In genomic region chr14:55103005-55103640, GRCh38 we compare ENCODE assay signal across 1 cellular context.
TF ChIP-seq lines count a peak whose summit lies in the region.

No MANE protein-coding gene starts in this region.

TF ChIP-seq in HepG2, 621 proteins besides CTCF, POLR2A, EP300 and RAD21 (continued from another document and continues in another):
- TF ChIP-seq CREB1 (IDR thresholded peaks at IDR 0.05) = peak; percentile 19; the same call in 1 of the 2 replicates
- TF ChIP-seq CREB1 (CRISPR knock-in tag; IDR thresholded peaks at IDR 0.05) = peak; percentile 81
- no peak for TF ChIP-seq SMARCC2 (IDR thresholded peaks at IDR 0.05)
- no peak; the same call in 1 of the 2 replicates for TF ChIP-seq YEATS2 (CRISPR knock-in tag; IDR thresholded peaks at IDR 0.05; ENCODE audit: borderline replicate concordance)
- no peak for TF ChIP-seq ZNF225 (CRISPR knock-in tag; IDR thresholded peaks at IDR 0.05)
- TF ChIP-seq ZMYM3 (CRISPR knock-in tag; IDR thresholded peaks at IDR 0.05) = peak; percentile 70
- TF ChIP-seq ZNF546 (CRISPR knock-in tag; conservative IDR thresholded peaks at IDR 0.05) = no peak
- peak; percentile 70; the same call in 1 of the 2 replicates for TF ChIP-seq ZBTB43 (CRISPR knock-in tag; conservative IDR thresholded peaks at IDR 0.05)
- no peak for TF ChIP-seq HCFC1 (IDR thresholded peaks at IDR 0.05; ENCODE audit: low read depth, low read length)
- no peak for TF ChIP-seq TOPORS (CRISPR knock-in tag; IDR thresholded peaks at IDR 0.05)
- peak; percentile 22; the same call in 1 of the 2 replicates for TF ChIP-seq ZNF629 (CRISPR knock-in tag; conservative IDR thresholded peaks at IDR 0.05)
- 0 out of 2 replicates have a peak, but pooled peaks have one; percentile 19 for TF ChIP-seq ZFP1 (CRISPR knock-in tag; IDR thresholded peaks at IDR 0.05)
- no peak for TF ChIP-seq ONECUT2 (CRISPR knock-in tag; IDR thresholded peaks at IDR 0.05)
- no peak for TF ChIP-seq SRSF9 (IDR thresholded peaks at IDR 0.05; ENCODE audit: borderline replicate concordance, insufficient read depth, low read depth, low read length, poor library complexity, severe bottlenecking)
- no peak for TF ChIP-seq GLMP (CRISPR knock-in tag; IDR thresholded peaks at IDR 0.05; ENCODE audit: borderline replicate concordance)
- no peak; the same call in 1 of the 2 replicates for TF ChIP-seq CBFB (CRISPR knock-in tag; IDR thresholded peaks at IDR 0.05)
- TF ChIP-seq EZH2 (conservative IDR thresholded peaks at IDR 0.05; ENCODE audit: low read depth, low read length) = no peak
- no peak for TF ChIP-seq NONO (IDR thresholded peaks at IDR 0.05)
- TF ChIP-seq NONO (CRISPR knock-in tag; conservative IDR thresholded peaks at IDR 0.05) = 0 out of 2 replicates have a peak, but pooled peaks have one; percentile 58
- no peak for TF ChIP-seq MXD4 (CRISPR knock-in tag; IDR thresholded peaks at IDR 0.05)
- TF ChIP-seq U2AF2 (IDR thresholded peaks at IDR 0.05; ENCODE audit: low read depth, low read length) = no peak
- peak; percentile 81; the same call in 1 of the 2 replicates for TF ChIP-seq HIVEP1 (CRISPR knock-in tag; IDR thresholded peaks at IDR 0.05)
- no peak for TF ChIP-seq ZBTB25 (CRISPR knock-in tag; IDR thresholded peaks at IDR 0.05)
- peak; percentile 48; the same call in 1 of the 2 replicates for TF ChIP-seq SP4 (CRISPR knock-in tag; IDR thresholded peaks at IDR 0.05)
- TF ChIP-seq REL (CRISPR knock-in tag; conservative IDR thresholded peaks at IDR 0.05) = no peak
- no peak for TF ChIP-seq NCOA5 (CRISPR knock-in tag; IDR thresholded peaks at IDR 0.05)
- TF ChIP-seq SNAPC2 (CRISPR knock-in tag; IDR thresholded peaks at IDR 0.05) = no peak
- TF ChIP-seq TIGD3 (CRISPR knock-in tag; IDR thresholded peaks at IDR 0.05; ENCODE audit: borderline replicate concordance) = no peak
- no peak for TF ChIP-seq ZNF782 (CRISPR knock-in tag; IDR thresholded peaks at IDR 0.05; ENCODE audit: borderline replicate concordance)
- TF ChIP-seq MAFF (IDR thresholded peaks at IDR 0.05; ENCODE audit: low read depth, low read length) = peak; percentile 18; the same call in 1 of the 2 replicates
- TF ChIP-seq MYNN (CRISPR knock-in tag; IDR thresholded peaks at IDR 0.05; ENCODE audit: low read depth) = no peak
- no peak for TF ChIP-seq PTBP1 (IDR thresholded peaks at IDR 0.05; ENCODE audit: low read depth, low read length, poor library complexity, severe bottlenecking)
- TF ChIP-seq ZBTB46 (CRISPR knock-in tag; IDR thresholded peaks at IDR 0.05; ENCODE audit: borderline replicate concordance) = no peak
- no peak for TF ChIP-seq ZFP36 (IDR thresholded peaks at IDR 0.05; ENCODE audit: borderline replicate concordance, low read depth, low read length, partially characterized antibody)
- 0 out of 2 replicates have a peak, but pooled peaks have one; percentile 24 for TF ChIP-seq NFAT5 (CRISPR knock-in tag; IDR thresholded peaks at IDR 0.05)
- TF ChIP-seq ELF3 (CRISPR knock-in tag; IDR thresholded peaks at IDR 0.05) = peak; percentile 80
- TF ChIP-seq GLI4 (CRISPR knock-in tag; IDR thresholded peaks at IDR 0.05; ENCODE audit: borderline replicate concordance) = no peak
- TF ChIP-seq IKZF4 (CRISPR knock-in tag; IDR thresholded peaks at IDR 0.05; ENCODE audit: borderline replicate concordance, low read depth, not compliant biosample characterization) = no peak
- no peak for TF ChIP-seq RFX1 (IDR thresholded peaks at IDR 0.05)
- peak; percentile 80 for TF ChIP-seq POGZ (CRISPR knock-in tag; IDR thresholded peaks at IDR 0.05)
- TF ChIP-seq TRIM22 (IDR thresholded peaks at IDR 0.05) = no peak
- TF ChIP-seq E2F1 (CRISPR knock-in tag; IDR thresholded peaks at IDR 0.05) = no peak
- TF ChIP-seq GPN1 (CRISPR knock-in tag; IDR thresholded peaks at IDR 0.05; ENCODE audit: borderline replicate concordance) = no peak
- TF ChIP-seq KLF9 (CRISPR knock-in tag; IDR thresholded peaks at IDR 0.05; ENCODE audit: low read depth) = no peak
- TF ChIP-seq KLF16 (CRISPR knock-in tag; IDR thresholded peaks at IDR 0.05) = peak in 1 of 2 experiments; percentile 78; a peak in 1 of 4 replicates
- no peak for TF ChIP-seq ZNF17 (CRISPR knock-in tag; IDR thresholded peaks at IDR 0.05)
- TF ChIP-seq ZFP91 (CRISPR knock-in tag; IDR thresholded peaks at IDR 0.05; ENCODE audit: borderline replicate concordance) = peak; percentile 58; the same call in 1 of the 2 replicates
- TF ChIP-seq HNRNPLL (IDR thresholded peaks at IDR 0.05; ENCODE audit: low read depth, low read length, poor library complexity, severe bottlenecking) = no peak
- peak; percentile 89 for TF ChIP-seq DMAP1 (CRISPR knock-in tag; IDR thresholded peaks at IDR 0.05)
- no peak for TF ChIP-seq ATF7-NPFF (CRISPR knock-in tag; IDR thresholded peaks at IDR 0.05; ENCODE audit: low read depth)
- TF ChIP-seq BCL6 (CRISPR knock-in tag; IDR thresholded peaks at IDR 0.05) = 0 out of 2 replicates have a peak, but pooled peaks have one; percentile 32
- no peak for TF ChIP-seq AGO2 (optimal IDR thresholded peaks at IDR 0.05; ENCODE audit: low read depth, low read length)
- no peak for TF ChIP-seq ZNF768 (CRISPR knock-in tag; IDR thresholded peaks at IDR 0.05)
- TF ChIP-seq TCF7 (IDR thresholded peaks at IDR 0.05; ENCODE audit: low read depth) = peak; percentile 16; the same call in 1 of the 2 replicates
- TF ChIP-seq ZC3H4 (CRISPR knock-in tag; IDR thresholded peaks at IDR 0.05; ENCODE audit: borderline replicate concordance) = no peak
- no peak for TF ChIP-seq IRX3 (CRISPR knock-in tag; IDR thresholded peaks at IDR 0.05; ENCODE audit: borderline replicate concordance, low read depth)
- TF ChIP-seq ZNF484 (CRISPR knock-in tag; IDR thresholded peaks at IDR 0.05; ENCODE audit: borderline replicate concordance, low read depth) = no peak
- no peak for TF ChIP-seq GTF3A (CRISPR knock-in tag; conservative IDR thresholded peaks at IDR 0.05)
